ENCODE assay signal across 15 cellular contexts in genomic region chr4:130054895-130055294, GRCh38.
A peak's percentile ranks its signal among the peaks of the same experiment; 100 is the strongest.
DNase-seq lines count a peak whose midpoint lies in the region; ATAC-seq and TF ChIP-seq lines count a peak whose summit lies in the region.
"Had no signal": no experiment of that assay in that cellular context is flagged by ENCODE, and none has a peak within 500 bp of the region (broad histone marks: within the 10 kb centered on the region; RNA-seq: fewer than 3 reads in every experiment).

No MANE protein-coding gene starts in this region.

- peaks cover 31 to 44% (median 34%) of the 10 kb centered on the region in 3 experiments for H3K36me3 Mint-ChIP-seq in H9 (ENCODE audit: insufficient read depth in 1 of 3, low read depth in 3 of 3)
- H3K36me3 Mint-ChIP-seq in activated CD8-positive, alpha-beta T cell treated with anti-CD3 and anti-CD28 coated beads, Interleukin-2, amount 10 ng/mL, durations not matched to agents 7 days and 5 days (ENCODE audit: low read depth) = no peaks in the 10 kb centered on the region
- H3K36me3 Mint-ChIP-seq: CD8-positive, alpha-beta T cell; IgD-negative memory B cell had no signal

- H3K9ac ChIP-seq in H9 (ENCODE audit: extremely low read depth, insufficient read length, low read length) (no peak overlapping the region), mesendoderm (ENCODE audit: low read length) (no peak overlapping the region)
- H3K9ac ChIP-seq: BLaER1 treated with 17β-estradiol and CSF1 and Interleukin-3, amounts not matched to agents 10 nM and 100 nM; GM23248 had no signal

- no peak overlapping the region for H3K18ac ChIP-seq in H9 (ENCODE audit: insufficient read length, low read depth, low read length)
- H3K18ac ChIP-seq in mesendoderm (ENCODE audit: low read length) = no peak overlapping the region

- H3K27ac Mint-ChIP-seq in H9 = no peak overlapping the region
- no peak overlapping the region for H3K27ac Mint-ChIP-seq in activated CD8-positive, alpha-beta T cell treated with anti-CD3 and anti-CD28 coated beads, Interleukin-2, amount 10 ng/mL, durations not matched to agents 7 days and 5 days
- H3K27ac Mint-ChIP-seq: B cell; CD8-positive, alpha-beta T cell; IgD-negative memory B cell had no signal

- TF ChIP-seq CTCF in H9 (conservative IDR thresholded peaks at IDR 0.05) (no peak), heart right ventricle (IDR thresholded peaks at IDR 0.05) (no peak)

- no peak overlapping the region for H3K14ac ChIP-seq in H9 (ENCODE audit: insufficient read depth, low read length)

- H3K56ac ChIP-seq in H9 (ENCODE audit: insufficient read length, low read depth, low read length) (no peak overlapping the region), mesendoderm (ENCODE audit: low read length) (no peak overlapping the region)

- H3K4me2 ChIP-seq in H9 (ENCODE audit: insufficient read depth, insufficient read length, low read length) = no peak overlapping the region
- no peak overlapping the region for H3K4me2 ChIP-seq in mesendoderm (ENCODE audit: low read length)
- H3K4me2 ChIP-seq: BLaER1 treated with 17β-estradiol and CSF1 and Interleukin-3, amounts not matched to agents 10 nM and 100 nM had no signal

- H4K8ac ChIP-seq in H9 (replicated peaks; ENCODE audit: insufficient read length, low read depth, low read length) (no peak overlapping the region), mesendoderm (ENCODE audit: low read depth, low read length) (no peak overlapping the region)

- no peak overlapping the region for H3K4me3 Mint-ChIP-seq in H9
- no peak overlapping the region for H3K4me3 Mint-ChIP-seq in activated CD8-positive, alpha-beta T cell treated with anti-CD3 and anti-CD28 coated beads, Interleukin-2, amount 10 ng/mL, durations not matched to agents 7 days and 5 days
- H3K4me3 Mint-ChIP-seq: B cell; CD8-positive, alpha-beta T cell; IgD-negative memory B cell had no signal

- H3K4ac ChIP-seq in H9 (ENCODE audit: low read depth, low read length) = no peak overlapping the region
- peak overlapping the region; percentile 36 for H3K4ac ChIP-seq in mesendoderm (ENCODE audit: low read depth, low read length)

- no peak for DNase-seq in H9
- DNase-seq in HT1080 (ENCODE audit: low read depth) = peak; percentile 19
- DNase-seq in OCI-M1 (lab: John Stamatoyannopoulos, UW) = peak; percentile 44
- no peak for DNase-seq in mesendoderm
- no peak for DNase-seq in heart right ventricle
- DNase-seq in activated CD8-positive, alpha-beta T cell treated with anti-CD3 and anti-CD28 coated beads, Interleukin-2, amount 10 ng/mL, durations not matched to agents 7 days and 5 days = no peak
- DNase-seq: Calu3; CD8-positive, alpha-beta T cell; GM23248; KBM-7 had no signal

- peaks cover 2 to 4% of the 10 kb centered on the region in 2 experiments; a peak in 2 of 4 replicates for H3K4me1 Mint-ChIP-seq in H9
- no peaks in the 10 kb centered on the region for H3K4me1 Mint-ChIP-seq in activated CD8-positive, alpha-beta T cell treated with anti-CD3 and anti-CD28 coated beads, Interleukin-2, amount 10 ng/mL, durations not matched to agents 7 days and 5 days (ENCODE audit: low read depth)
- H3K4me1 Mint-ChIP-seq: B cell, IgD-negative memory B cell had no signal

- no peak overlapping the region for H2BK15ac ChIP-seq in H9 (ENCODE audit: low read depth, low read length)
- H2BK15ac ChIP-seq in mesendoderm (replicated peaks; ENCODE audit: low read depth) = no peak overlapping the region

- H4K20me1 ChIP-seq in H9 (ENCODE audit: control insufficient read depth, insufficient read depth, insufficient read length) = no peaks in the 10 kb centered on the region
- H4K20me1 ChIP-seq: BLaER1 treated with 17β-estradiol and CSF1 and Interleukin-3, amounts not matched to agents 10 nM and 100 nM had no signal

- H3K27ac ChIP-seq in H9 (ENCODE audit: insufficient read length, low read depth, low read length) = no peak overlapping the region
- no peak overlapping the region for H3K27ac ChIP-seq in mesendoderm (ENCODE audit: low read depth, low read length)
- no peak overlapping the region for H3K27ac ChIP-seq in heart right ventricle
- H3K27ac ChIP-seq: BLaER1 treated with 17β-estradiol and CSF1 and Interleukin-3, amounts not matched to agents 10 nM and 100 nM; GM23248 had no signal

- peaks cover 15 to 29% of the 10 kb centered on the region in 2 experiments for H3K9me3 Mint-ChIP-seq in H9
- H3K9me3 Mint-ChIP-seq in activated CD8-positive, alpha-beta T cell treated with anti-CD3 and anti-CD28 coated beads, Interleukin-2, amount 10 ng/mL, durations not matched to agents 7 days and 5 days (ENCODE audit: insufficient read depth) = peaks cover 7% of the 10 kb centered on the region

- H3K4me1 ChIP-seq in H9 (ENCODE audit: insufficient read depth, low read length) (no peaks in the 10 kb centered on the region), mesendoderm (ENCODE audit: control insufficient read depth, low read depth, low read length) (no peaks in the 10 kb centered on the region), heart right ventricle (no peaks in the 10 kb centered on the region)
- H3K4me1 ChIP-seq: BLaER1 treated with 17β-estradiol and CSF1 and Interleukin-3, amounts not matched to agents 10 nM and 100 nM had no signal

- no peak overlapping the region for H3T11ph ChIP-seq in H9 (ENCODE audit: low read length)

- H3K23me2 ChIP-seq in H9 (ENCODE audit: insufficient read length, low read depth, low read length, poor library complexity, severe bottlenecking) = no peaks in the 10 kb centered on the region

- no peaks in the 10 kb centered on the region for H3K9me3 ChIP-seq in H9 (ENCODE audit: control insufficient read depth, low read depth, low read length)
- peaks cover 0 to 8% (median 0%) of the 10 kb centered on the region in 11 donors for H3K9me3 ChIP-seq in heart right ventricle

- H2AK5ac ChIP-seq in H9 (ENCODE audit: insufficient read length, low read length) (no peak overlapping the region), mesendoderm (ENCODE audit: low read length) (no peak overlapping the region)

- CTCF ChIA-PET in activated CD8-positive, alpha-beta T cell treated with anti-CD3 and anti-CD28 coated beads, Interleukin-2, amount 10 ng/mL, durations not matched to agents 7 days and 5 days (lab: Charles Lee) = no interaction called here

- H4K91ac ChIP-seq in H9 (ENCODE audit: insufficient read length, low read depth, low read length) = no peak overlapping the region

- no peak overlapping the region for H2AFZ ChIP-seq in H9 (ENCODE audit: low read length)
- H2AFZ ChIP-seq: GM23248 had no signal

- H3K36me3 ChIP-seq in mesendoderm (ENCODE audit: control insufficient read depth, insufficient read depth, low read length) = no peaks in the 10 kb centered on the region
- H3K36me3 ChIP-seq in heart right ventricle = no peaks in the 10 kb centered on the region
- H3K36me3 ChIP-seq: BLaER1 treated with 17β-estradiol and CSF1 and Interleukin-3, amounts not matched to agents 10 nM and 100 nM had no signal

- POLR2A ChIA-PET in activated CD8-positive, alpha-beta T cell treated with anti-CD3 and anti-CD28 coated beads, Interleukin-2, amount 10 ng/mL, durations not matched to agents 7 days and 5 days (lab: Charles Lee) = no interaction called here

- H3K79me2 ChIP-seq in H9 (ENCODE audit: insufficient read depth, low read length) (no peaks in the 10 kb centered on the region), mesendoderm (ENCODE audit: control insufficient read depth, insufficient read depth, low read length) (no peaks in the 10 kb centered on the region)

- H3K27me3 ChIP-seq in H9 (ENCODE audit: insufficient read depth, low read length) = no peaks in the 10 kb centered on the region
- H3K27me3 ChIP-seq in mesendoderm (ENCODE audit: insufficient read depth, low read length, poor library complexity) = no peaks in the 10 kb centered on the region
- no peaks in the 10 kb centered on the region for H3K27me3 ChIP-seq in heart right ventricle
- H3K27me3 ChIP-seq: BLaER1 treated with 17β-estradiol and CSF1 and Interleukin-3, amounts not matched to agents 10 nM and 100 nM had no signal

- H2BK5ac ChIP-seq in H9 (ENCODE audit: insufficient read length, low read length) (peak overlapping the region; percentile 90), mesendoderm (ENCODE audit: low read length) (no peak overlapping the region)

- no CpG with 5 or more reads among the region's 1 CpG for WGBS in H9 (ENCODE audit: extremely low coverage, insufficient read length, low lambda C conversion rate)
- WGBS in mesendoderm (ENCODE audit: extremely low coverage, insufficient coverage, low lambda C conversion rate) = no CpG with 5 or more reads among the region's 1 CpG
- 47 to 68% methylated on average over 1 of the region's 1 CpG for WGBS in heart right ventricle, 2 donors

- no peak overlapping the region for H3K4me3 ChIP-seq in mesendoderm (ENCODE audit: low read length)
- no peak overlapping the region for H3K4me3 ChIP-seq in heart right ventricle
- H3K4me3 ChIP-seq: BLaER1 treated with 17β-estradiol and CSF1 and Interleukin-3, amounts not matched to agents 10 nM and 100 nM; GM23248 had no signal

- H4K5ac ChIP-seq in H9 (ENCODE audit: insufficient read length, low read depth, low read length) (no peak overlapping the region), mesendoderm (ENCODE audit: low read length) (no peak overlapping the region)

- H2BK20ac ChIP-seq in H9 (ENCODE audit: low read depth, low read length, poor library complexity, severe bottlenecking) = no peak overlapping the region

- no peak overlapping the region for H3K23ac ChIP-seq in H9 (ENCODE audit: insufficient read length, low read depth, low read length)
- no peak overlapping the region for H3K23ac ChIP-seq in mesendoderm (ENCODE audit: low read length)

- ATAC-seq in HG03354 (IDR thresholded peaks at IDR 0.05; ENCODE audit: poor library complexity, severe bottlenecking, unreplicated experiment) = no peak
- no peak for ATAC-seq in heart right ventricle
- no peak for ATAC-seq in activated CD8-positive, alpha-beta T cell treated with anti-CD3 and anti-CD28 coated beads, Interleukin-2, amount 10 ng/mL, durations not matched to agents 7 days and 5 days
- ATAC-seq: CD8-positive, alpha-beta T cell; HepG2 had no signal

- no peak overlapping the region for H2BK12ac ChIP-seq in H9 (ENCODE audit: insufficient read length, low read depth, low read length)

- H3K79me1 ChIP-seq in H9 (ENCODE audit: insufficient read depth, low read depth, low read length, poor library complexity, severe bottlenecking) (no peaks in the 10 kb centered on the region), mesendoderm (ENCODE audit: low read length) (no peaks in the 10 kb centered on the region)

- H3K27me3 Mint-ChIP-seq in H9 (ENCODE audit: low read depth) = no peaks in the 10 kb centered on the region; the same call in 1 of the 2 replicates
- H3K27me3 Mint-ChIP-seq in activated CD8-positive, alpha-beta T cell treated with anti-CD3 and anti-CD28 coated beads, Interleukin-2, amount 10 ng/mL, durations not matched to agents 7 days and 5 days (ENCODE audit: low read depth) = no peaks in the 10 kb centered on the region
- H3K27me3 Mint-ChIP-seq: B cell, IgD-negative memory B cell had no signal

- intact Hi-C loops in heart right ventricle (cut with DNase I) = no loop called here

- H2BK120ac ChIP-seq in H9 (ENCODE audit: low read depth, low read length, poor library complexity, severe bottlenecking) (no peak overlapping the region), mesendoderm (ENCODE audit: low read depth, low read length) (no peak overlapping the region)

Comparison
In these comparisons a context has a peak if more than half of its experiments do, and no peak if none do; other contexts are left out.
1. DNase-seq: peak in HT1080 (single experiment) and OCI-M1 (single experiment); none in H9 (single experiment), mesendoderm (single experiment), heart right ventricle (0 of 2) and activated CD8-positive, alpha-beta T cell treated with anti-CD3 and anti-CD28 coated beads, Interleukin-2, amount 10 ng/mL, durations not matched to agents 7 days and 5 days (single experiment).